8 cellular contexts compared by ENCODE assay signal in genomic region chr5:173472164-173472563, GRCh38.
A peak's percentile ranks its signal among the peaks of the same experiment; 100 is the strongest.
DNase-seq lines count a peak whose midpoint lies in the region; ATAC-seq and TF ChIP-seq lines count a peak whose summit lies in the region.

No MANE protein-coding gene starts in this region.

- H3K27ac ChIP-seq in ascending aorta = peak overlapping the region; percentile 84 to 87

- no peak for TF ChIP-seq CTCF in ascending aorta (IDR thresholded peaks at IDR 0.05)

- intact Hi-C loops in ascending aorta (cut with DNase I) (loop anchor here (10.0 kb wide), 2 partner anchors 157 to 453 kb away; no protein-coding TSS in a partner anchor), left ventricle myocardium superior (cut with micrococcal nuclease) (no loop called here), sciatic nerve (cut with DNase I) (no loop called here)

- H3K36me3 ChIP-seq in ascending aorta = no peaks in the 10 kb centered on the region

- peak; percentile 95 for ATAC-seq in left ventricle myocardium superior
- ATAC-seq in sciatic nerve = peak; percentile 98
- no peak for ATAC-seq in GM18511 (IDR thresholded peaks at IDR 0.05; ENCODE audit: unreplicated experiment)
- no peak for ATAC-seq in GM19324 (IDR thresholded peaks at IDR 0.05; ENCODE audit: low FRiP score, unreplicated experiment)

- no peaks in the 10 kb centered on the region for H3K27me3 ChIP-seq in ascending aorta

- peaks cover 8 to 15% of the 10 kb centered on the region in 2 donors for H3K4me1 ChIP-seq in ascending aorta

- H3K4me3 ChIP-seq in ascending aorta = no peak overlapping the region

- DNase-seq in GM03348 (ENCODE audit: low spot score) = peak; percentile 81
- DNase-seq in ascending aorta (ENCODE audit: low spot score in 2 of 2) = peak; percentile 62 to 91
- peak; percentile 48 for DNase-seq in left ventricle myocardium superior
- DNase-seq in sciatic nerve (ENCODE audit: low spot score) = peak; percentile 75
- DNase-seq in activated gamma-delta T cell (lab: John Stamatoyannopoulos, UW) = no peak
- DNase-seq in activated naive CD4-positive, alpha-beta T cell treated with Interleukin-2 at 50 U/mL for 16 hours = no peak

- H3K9me3 ChIP-seq in ascending aorta = no peaks in the 10 kb centered on the region

Comparison
In these comparisons a context has a peak if more than half of its experiments do, and no peak if none do; other contexts are left out.
1. DNase-seq: peak in GM03348 (single experiment), ascending aorta (2 of 2), left ventricle myocardium superior (single experiment) and sciatic nerve (single experiment); none in activated gamma-delta T cell (single experiment) and activated naive CD4-positive, alpha-beta T cell treated with Interleukin-2 at 50 U/mL for 16 hours (single experiment).
2. ATAC-seq: peak in left ventricle myocardium superior (single experiment) and sciatic nerve (single experiment); none in GM18511 (single experiment) and GM19324 (single experiment).